23 cellular contexts compared by ENCODE assay signal in genomic region chr2:7899923-7900322, GRCh38.
DNase-seq lines count a peak whose midpoint lies in the region; ATAC-seq and TF ChIP-seq lines count a peak whose summit lies in the region.
"Had no signal": no experiment of that assay in that cellular context is flagged by ENCODE, and none has a peak within 500 bp of the region (broad histone marks: within the 10 kb centered on the region; RNA-seq: fewer than 3 reads in every experiment).

No MANE protein-coding gene starts in this region.

- H3F3A ChIP-seq in DOHH2 (ENCODE audit: control insufficient read depth, insufficient read depth) (peaks cover 22% of the 10 kb centered on the region), Loucy (ENCODE audit: low read depth) (peaks cover 7% of the 10 kb centered on the region; the same call in 1 of the 2 replicates)

- no peak for TF ChIP-seq CTCF in DOHH2 (IDR thresholded peaks at IDR 0.05; ENCODE audit: low read depth, low read length, poor library complexity, severe bottlenecking)
- TF ChIP-seq CTCF in Loucy (conservative IDR thresholded peaks at IDR 0.05; ENCODE audit: low read length) = no peak
- no peak for TF ChIP-seq CTCF in WTC11 (IDR thresholded peaks at IDR 0.05)

- H3K79me2 ChIP-seq in DOHH2 (ENCODE audit: control insufficient read depth, low read length) = no peaks in the 10 kb centered on the region
- H3K79me2 ChIP-seq in Loucy (ENCODE audit: insufficient read depth, low read length) = no peaks in the 10 kb centered on the region
- H3K79me2 ChIP-seq: hepatocyte had no signal

- DNase-seq in AML-193 (lab: John Stamatoyannopoulos, UW) (peak; percentile 59 to 64), WTC11 (ENCODE audit: low spot score) (no peak), NCI-H1092 (lab: John Stamatoyannopoulos, UW) (no peak), anterior cingulate cortex (lab: John Stamatoyannopoulos, UW) (no peak), GM19238 (ENCODE audit: insufficient read length, low spot score) (no peak)
- DNase-seq: activated CD4-positive, alpha-beta T cell treated with anti-CD3 and anti-CD28 coated beads, Interleukin-2, amount 50 U/mL, for 4 hours; activated naive CD4-positive, alpha-beta T cell; amygdala; caudate nucleus; CD4-positive, alpha-beta memory T cell; foreskin fibroblast; kidney; MG63; NCI-H2029; Right ventricle myocardium superior; spleen; trophoblast cell had no signal

- H3K9me2 ChIP-seq in DOHH2 (replicated peaks; ENCODE audit: control insufficient read depth, low read length) = no peaks in the 10 kb centered on the region
- H3K9me2 ChIP-seq in Loucy (replicated peaks; ENCODE audit: low read depth, low read length) = no peaks in the 10 kb centered on the region

- H3K4me1 Mint-ChIP-seq in WTC11 = peaks cover 78% of the 10 kb centered on the region

- no peaks in the 10 kb centered on the region for H3K27me3 ChIP-seq in DOHH2 (ENCODE audit: control insufficient read depth, low read length)
- H3K27me3 ChIP-seq in Loucy (ENCODE audit: insufficient read depth, low read length, poor library complexity, severe bottlenecking) = no peaks in the 10 kb centered on the region
- H3K27me3 ChIP-seq: hepatocyte, MG63 had no signal

- H3K4me2 ChIP-seq in DOHH2 (ENCODE audit: low read length) (peak overlapping the region; percentile 66), Loucy (ENCODE audit: low read depth, low read length, poor library complexity, severe bottlenecking) (peak overlapping the region; percentile 83)
- H3K4me2 ChIP-seq: hepatocyte had no signal

- H3K4me1 ChIP-seq in DOHH2 (ENCODE audit: control insufficient read depth, low read length) (peaks cover 80% of the 10 kb centered on the region), Loucy (ENCODE audit: insufficient read depth, low read length, poor library complexity, severe bottlenecking) (peaks cover 61% of the 10 kb centered on the region)

- peaks cover 36% of the 10 kb centered on the region for H3K36me3 Mint-ChIP-seq in WTC11
- H3K36me3 Mint-ChIP-seq: CD4-positive, alpha-beta memory T cell had no signal

- no peak overlapping the region for H3K4me3 Mint-ChIP-seq in WTC11

- H3K9ac ChIP-seq in Loucy (ENCODE audit: low read depth, low read length, poor library complexity, severe bottlenecking) = peak overlapping the region; percentile 79

- H3K9me3 ChIP-seq in DOHH2 (ENCODE audit: control insufficient read depth, insufficient read depth, low read length) = peaks cover 4% of the 10 kb centered on the region; the same call in 1 of the 2 replicates
- no peaks in the 10 kb centered on the region for H3K9me3 ChIP-seq in Loucy (ENCODE audit: insufficient read depth, low read depth, low read length)
- H3K9me3 ChIP-seq: MG63, spleen had no signal

- peak overlapping the region; percentile 90 for H3K27ac ChIP-seq in DOHH2 (ENCODE audit: low read depth, low read length)
- H3K27ac ChIP-seq: hepatocyte, spleen, VCaP had no signal

- H3K27me3 Mint-ChIP-seq in WTC11 (ENCODE audit: low read depth) = peaks cover 4% of the 10 kb centered on the region
- H3K27me3 Mint-ChIP-seq: CD4-positive, alpha-beta memory T cell had no signal

- H3K9me3 Mint-ChIP-seq in WTC11 = peaks cover 25% of the 10 kb centered on the region
- H3K9me3 Mint-ChIP-seq: CD4-positive, alpha-beta memory T cell had no signal

- H3K27ac Mint-ChIP-seq in WTC11 = peak overlapping the region; percentile 97
- H3K27ac Mint-ChIP-seq: CD4-positive, alpha-beta memory T cell had no signal

- H3K4me3 ChIP-seq in DOHH2 (ENCODE audit: low read length) = peak overlapping the region; percentile 44
- H3K4me3 ChIP-seq in Loucy (ENCODE audit: low read length, poor library complexity, severe bottlenecking) = peak overlapping the region; percentile 64
- H3K4me3 ChIP-seq: hepatocyte, MG63, spleen had no signal

- CTCF ChIA-PET in WTC11 (lab: Charles Lee) = no interaction called here

- no peaks in the 10 kb centered on the region for H4K20me1 ChIP-seq in DOHH2 (ENCODE audit: control insufficient read depth, insufficient read depth, low read depth, low read length)
- no peaks in the 10 kb centered on the region for H4K20me1 ChIP-seq in Loucy (ENCODE audit: insufficient read depth, low read length, poor library complexity, severe bottlenecking)

- no peak overlapping the region for H2AFZ ChIP-seq in Loucy (ENCODE audit: low read length)
- H2AFZ ChIP-seq: hepatocyte had no signal

- H3K36me3 ChIP-seq in DOHH2 (ENCODE audit: control insufficient read depth, low read length) (peaks cover 3% of the 10 kb centered on the region), Loucy (ENCODE audit: insufficient read depth, low read length) (no peaks in the 10 kb centered on the region)
- H3K36me3 ChIP-seq: MG63, spleen had no signal

- ATAC-seq in WTC11 (peak; percentile 80), HG03175 (IDR thresholded peaks at IDR 0.05; ENCODE audit: unreplicated experiment) (no peak)
- ATAC-seq: HepG2 had no signal

- POLR2A ChIA-PET in WTC11 (lab: Charles Lee) = no interaction called here

TF ChIP-seq in WTC11, 78 proteins besides CTCF, POLR2A, EP300 and RAD21 (continues in another document):
- TF ChIP-seq MLX (CRISPR knock-in tag; IDR thresholded peaks at IDR 0.05) (no peak), MXD4 (CRISPR knock-in tag; IDR thresholded peaks at IDR 0.05; ENCODE audit: borderline replicate concordance) (no peak), ARID4B (CRISPR knock-in tag; IDR thresholded peaks at IDR 0.05; ENCODE audit: borderline replicate concordance) (no peak), FOXK1 (CRISPR knock-in tag; IDR thresholded peaks at IDR 0.05) (peak; percentile 41; the same call in 1 of the 2 replicates), TEAD1 (CRISPR knock-in tag; IDR thresholded peaks at IDR 0.05) (peak; percentile 66; the same call in 1 of the 2 replicates), ETV6 (CRISPR knock-in tag; IDR thresholded peaks at IDR 0.05) (peak; percentile 95), IRF2 (CRISPR knock-in tag; IDR thresholded peaks at IDR 0.05; ENCODE audit: borderline replicate concordance, low read depth) (no peak), CBFB (CRISPR knock-in tag; IDR thresholded peaks at IDR 0.05; ENCODE audit: low read depth) (no peak), ZNF423 (CRISPR knock-in tag; IDR thresholded peaks at IDR 0.05) (peak; percentile 75; the same call in 1 of the 2 replicates), SMAD3 (CRISPR knock-in tag; IDR thresholded peaks at IDR 0.05; ENCODE audit: borderline replicate concordance) (no peak), MYBL2 (CRISPR knock-in tag; IDR thresholded peaks at IDR 0.05) (peak; percentile 65; the same call in 1 of the 2 replicates), KAT7 (CRISPR knock-in tag; IDR thresholded peaks at IDR 0.05; ENCODE audit: borderline replicate concordance) (no peak), PREB (CRISPR knock-in tag; IDR thresholded peaks at IDR 0.05; ENCODE audit: borderline replicate concordance) (no peak), ZNF416 (CRISPR knock-in tag; IDR thresholded peaks at IDR 0.05) (no peak)

Comparison
In these comparisons a context has a peak if more than half of its experiments do, and no peak if none do; other contexts are left out.
1. DNase-seq: peak in AML-193 (2 of 2); none in WTC11 (single experiment), NCI-H1092 (single experiment), anterior cingulate cortex (0 of 58) and GM19238 (single experiment).